ENCODE assay signal across 23 cellular contexts in the genomic region with DNA sequence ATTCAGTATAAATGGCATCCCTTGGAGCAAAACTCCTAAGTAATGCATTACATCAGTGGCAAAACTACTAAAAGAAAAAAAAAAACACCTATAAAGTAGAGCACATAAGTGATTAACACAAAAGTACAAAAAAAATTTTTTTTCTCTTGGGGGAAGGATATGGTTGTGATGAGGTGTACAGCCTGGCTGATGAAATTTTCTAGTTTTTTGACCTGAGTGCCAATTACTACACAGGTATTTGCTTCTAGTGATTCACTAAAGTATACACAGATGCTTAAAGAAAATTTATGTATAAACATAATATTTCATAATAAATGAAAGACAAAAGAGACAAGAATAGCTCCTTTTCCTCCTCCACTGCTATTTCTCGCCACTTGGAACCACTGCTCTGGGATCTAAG.
"Had no signal": no experiment of that assay in that cellular context is flagged by ENCODE, and none has a peak within 500 bp of the region (broad histone marks: within the 10 kb centered on the region; RNA-seq: fewer than 3 reads in every experiment).

No MANE protein-coding gene starts in this region.

- H3K9me3 ChIP-seq: mucosa of descending colon, right atrium auricular region, SK-N-SH, suprapubic skin had no signal

- DNase-seq: activated CD4-positive, alpha-beta T cell treated with anti-CD3 and anti-CD28 coated beads, Interleukin-2, amount 50 U/mL, for 48 hours; activated CD4-positive, CD25-positive, alpha-beta regulatory T cell treated with anti-CD3 and anti-CD28 coated beads, Interleukin-2, amount 50 U/mL, for 72 hours; activated gamma-delta T cell; activated naive CD8-positive, alpha-beta T cell treated with anti-CD3 and anti-CD28 coated beads for 36 hours; activated T-cell treated with anti-CD3 and anti-CD28 coated beads, Interleukin-2, amount 50 U/mL, for 48 hours; brain microvascular endothelial cell; dorsolateral prefrontal cortex; mucosa of descending colon; naive thymus-derived CD8-positive, alpha-beta T cell; occipital lobe; SK-N-SH; stimulated activated CD4-positive, alpha-beta T cell treated with anti-CD3 and anti-CD28 coated beads, Interleukin-15, amount 100 ng/mL, for 24 hours; stimulated activated CD4-positive, alpha-beta T cell treated with anti-CD3 and anti-CD28 coated beads, Interleukin-4, amount 100 ng/mL, for 1 hour; stimulated activated naive CD4-positive, alpha-beta T cell treated with Interleukin-2 at 50 U/mL for 16 hours; T-helper 1 cell; T1000; trophoblast cell had no signal

- H3K27me3 Mint-ChIP-seq: activated naive CD8-positive, alpha-beta T cell treated with anti-CD3 and anti-CD28 coated beads for 36 hours; naive thymus-derived CD8-positive, alpha-beta T cell had no signal

- H3K27ac Mint-ChIP-seq: activated naive CD8-positive, alpha-beta T cell treated with anti-CD3 and anti-CD28 coated beads for 36 hours had no signal

- ATAC-seq: esophagus mucosa; left lobe of liver; mucosa of descending colon; naive thymus-derived CD8-positive, alpha-beta T cell had no signal

- H3K27ac ChIP-seq: brain microvascular endothelial cell, hepatocyte, right atrium auricular region, suprapubic skin had no signal

- H3K36me3 ChIP-seq: brain microvascular endothelial cell, right atrium auricular region, suprapubic skin had no signal

- H3K9me3 Mint-ChIP-seq: activated naive CD8-positive, alpha-beta T cell treated with anti-CD3 and anti-CD28 coated beads for 36 hours; naive thymus-derived CD8-positive, alpha-beta T cell had no signal

- H3K4me3 Mint-ChIP-seq: activated naive CD8-positive, alpha-beta T cell treated with anti-CD3 and anti-CD28 coated beads for 36 hours; naive thymus-derived CD8-positive, alpha-beta T cell had no signal

- H3K27me3 ChIP-seq: brain microvascular endothelial cell, dorsolateral prefrontal cortex, hepatocyte, right atrium auricular region, suprapubic skin had no signal

- H3K4me3 ChIP-seq: dorsolateral prefrontal cortex, hepatocyte, mucosa of descending colon, right atrium auricular region, suprapubic skin had no signal

- FAIRE-seq: keratinocyte had no signal
